ENCODE assay signal across 8 cellular contexts in genomic region chr12:133181238-133181959, GRCh38.
A peak's percentile ranks its signal among the peaks of the same experiment; 100 is the strongest.
DNase-seq lines count a peak whose midpoint lies in the region; ATAC-seq and TF ChIP-seq lines count a peak whose summit lies in the region.

TSS of gene ZNF268 (plus strand) at chr12:133181495. CDS start at chr12:133181998, 503 bp downstream.

- in situ Hi-C loops in ACHN (cut with HindIII; ENCODE audit: low pct_ligation_motif_present, low pct_unique_long_range_greater_than_20kb, low sequenced_read_pairs): no loop called here

- TF ChIP-seq CTCF in WI38 (IDR thresholded peaks at IDR 0.05; ENCODE audit: low read depth, low read length) (peak; percentile 87), cardiac fibroblast (IDR thresholded peaks at IDR 0.05; ENCODE audit: low read depth, low read length) (peak; percentile 80)

- DNase-seq in ACHN (peak; percentile 99), NCI-H2171 treated with DMSO at 0.1 percent for 48 hours (lab: John Stamatoyannopoulos, UW) (peak; percentile 86), cardiac fibroblast (ENCODE audit: low read depth in 2 of 2) (peak; percentile 95 to 96), iPS-NIHi7 (ENCODE audit: extremely low spot score) (peak; percentile 99), smooth muscle cell of the brain vasculature (ENCODE audit: low read depth, low spot score) (peak; percentile 83)

- H3K4me3 ChIP-seq in WI38 (ENCODE audit: low read depth, low read length): peak within 1 kb of the TSS; percentile 91
- peak within 1 kb of the TSS; percentile 95 to 96 for H3K4me3 ChIP-seq in cardiac fibroblast (replicated peaks in 1 of 2; ENCODE audit: low read depth in 2 of 2, low read length in 2 of 2)

- ATAC-seq in GM18867 (IDR thresholded peaks at IDR 0.05; ENCODE audit: unreplicated experiment) (peak; percentile 93), HG03103 (IDR thresholded peaks at IDR 0.05; ENCODE audit: low read depth, unreplicated experiment) (peak; percentile 89)

Comparison
In these comparisons a context has a peak if more than half of its experiments do, and no peak if none do; other contexts are left out.
1. Peak in every context shown above with its lines: DNase-seq, ATAC-seq and H3K4me3 ChIP-seq.